ENCODE assay signal across 2 cellular contexts in genomic region chr14:55440385-55440784, GRCh38.
A peak's percentile ranks its signal among the peaks of the same experiment; 100 is the strongest.
TF ChIP-seq lines count a peak whose summit lies in the region.

Gene TBPL2 (minus strand): TSS chr14:55440616. CDS start chr14:55440449, 167 bp downstream.

TF ChIP-seq in GM23338, 12 proteins besides CTCF, POLR2A, EP300 and RAD21:
- TF ChIP-seq NANOG (IDR thresholded peaks at IDR 0.05; ENCODE audit: borderline replicate concordance), result no peak
- TF ChIP-seq ZNF114 (CRISPR knock-in tag; IDR thresholded peaks at IDR 0.05), result 0 out of 2 replicates have a peak, but pooled peaks have one; percentile 3
TF ChIP-seq in GM23338: peak in this region for 1.

TF ChIP-seq in K562, 482 proteins besides CTCF, POLR2A, EP300 and RAD21:
- TF ChIP-seq ZNF239 (CRISPR knock-in tag; IDR thresholded peaks at IDR 0.05) (no peak), ELF4 (CRISPR knock-in tag; IDR thresholded peaks at IDR 0.05) (no peak), NKRF (IDR thresholded peaks at IDR 0.05; ENCODE audit: borderline replicate concordance) (no peak), BMI1 (IDR thresholded peaks at IDR 0.05; ENCODE audit: low read length) (no peak), YBX1 (IDR thresholded peaks at IDR 0.05) (no peak), PHF20 (IDR thresholded peaks at IDR 0.05; ENCODE audit: partially characterized antibody) (no peak), ZNF165 (CRISPR knock-in tag; IDR thresholded peaks at IDR 0.05; ENCODE audit: borderline replicate concordance) (no peak), PHB2 (IDR thresholded peaks at IDR 0.05; ENCODE audit: low read depth) (no peak), ARID2 (IDR thresholded peaks at IDR 0.05) (no peak), MTA2 (IDR thresholded peaks at IDR 0.05; ENCODE audit: low read depth) (no peak), ZNF316 (IDR thresholded peaks at IDR 0.05) (no peak), CXXC5 (CRISPR knock-in tag; IDR thresholded peaks at IDR 0.05) (no peak), HDAC6 (IDR thresholded peaks at IDR 0.05; ENCODE audit: low read depth, low read length) (no peak), DMBX1 (CRISPR knock-in tag; IDR thresholded peaks at IDR 0.05; ENCODE audit: borderline replicate concordance) (no peak)
- TF ChIP-seq, protein P1, sequence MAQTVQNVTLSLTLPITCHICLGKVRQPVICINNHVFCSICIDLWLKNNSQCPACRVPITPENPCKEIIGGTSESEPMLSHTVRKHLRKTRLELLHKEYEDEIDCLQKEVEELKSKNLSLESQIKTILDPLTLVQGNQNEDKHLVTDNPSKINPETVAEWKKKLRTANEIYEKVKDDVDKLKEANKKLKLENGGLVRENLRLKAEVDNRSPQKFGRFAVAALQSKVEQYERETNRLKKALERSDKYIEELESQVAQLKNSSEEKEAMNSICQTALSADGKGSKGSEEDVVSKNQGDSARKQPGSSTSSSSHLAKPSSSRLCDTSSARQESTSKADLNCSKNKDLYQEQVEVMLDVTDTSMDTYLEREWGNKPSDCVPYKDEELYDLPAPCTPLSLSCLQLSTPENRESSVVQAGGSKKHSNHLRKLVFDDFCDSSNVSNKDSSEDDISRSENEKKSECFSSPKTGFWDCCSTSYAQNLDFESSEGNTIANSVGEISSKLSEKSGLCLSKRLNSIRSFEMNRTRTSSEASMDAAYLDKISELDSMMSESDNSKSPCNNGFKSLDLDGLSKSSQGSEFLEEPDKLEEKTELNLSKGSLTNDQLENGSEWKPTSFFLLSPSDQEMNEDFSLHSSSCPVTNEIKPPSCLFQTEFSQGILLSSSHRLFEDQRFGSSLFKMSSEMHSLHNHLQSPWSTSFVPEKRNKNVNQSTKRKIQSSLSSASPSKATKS (CRISPR knock-in tag; IDR thresholded peaks at IDR 0.05), result no peak
- TF ChIP-seq, protein P2, sequence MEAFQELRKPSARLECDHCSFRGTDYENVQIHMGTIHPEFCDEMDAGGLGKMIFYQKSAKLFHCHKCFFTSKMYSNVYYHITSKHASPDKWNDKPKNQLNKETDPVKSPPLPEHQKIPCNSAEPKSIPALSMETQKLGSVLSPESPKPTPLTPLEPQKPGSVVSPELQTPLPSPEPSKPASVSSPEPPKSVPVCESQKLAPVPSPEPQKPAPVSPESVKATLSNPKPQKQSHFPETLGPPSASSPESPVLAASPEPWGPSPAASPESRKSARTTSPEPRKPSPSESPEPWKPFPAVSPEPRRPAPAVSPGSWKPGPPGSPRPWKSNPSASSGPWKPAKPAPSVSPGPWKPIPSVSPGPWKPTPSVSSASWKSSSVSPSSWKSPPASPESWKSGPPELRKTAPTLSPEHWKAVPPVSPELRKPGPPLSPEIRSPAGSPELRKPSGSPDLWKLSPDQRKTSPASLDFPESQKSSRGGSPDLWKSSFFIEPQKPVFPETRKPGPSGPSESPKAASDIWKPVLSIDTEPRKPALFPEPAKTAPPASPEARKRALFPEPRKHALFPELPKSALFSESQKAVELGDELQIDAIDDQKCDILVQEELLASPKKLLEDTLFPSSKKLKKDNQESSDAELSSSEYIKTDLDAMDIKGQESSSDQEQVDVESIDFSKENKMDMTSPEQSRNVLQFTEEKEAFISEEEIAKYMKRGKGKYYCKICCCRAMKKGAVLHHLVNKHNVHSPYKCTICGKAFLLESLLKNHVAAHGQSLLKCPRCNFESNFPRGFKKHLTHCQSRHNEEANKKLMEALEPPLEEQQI (IDR thresholded peaks at IDR 0.05), result no peak
TF ChIP-seq in K562: peak in this region for 0.
